In genomic region chr12:27163048-27163715, GRCh38 we compare ENCODE assay signal across 15 cellular contexts.
DNase-seq lines count a peak whose midpoint lies in the region; TF ChIP-seq lines count a peak whose summit lies in the region.
"Had no signal": no experiment of that assay in that cellular context is flagged by ENCODE, and none has a peak within 500 bp of the region (broad histone marks: within the 10 kb centered on the region; RNA-seq: fewer than 3 reads in every experiment).

No MANE protein-coding gene starts in this region.

- H3K4me3 ChIP-seq in GM23248, result no peak overlapping the region
- H3K4me3 ChIP-seq in SK-N-SH (ENCODE audit: low read depth in 2 of 2, low read length in 1 of 2), result no peak overlapping the region
- H3K4me3 ChIP-seq in fibroblast of the aortic adventitia (ENCODE audit: low read depth, low read length), result no peak overlapping the region
- H3K4me3 ChIP-seq in spleen, result no peak overlapping the region
- H3K4me3 ChIP-seq: cardiac muscle cell, esophagus muscularis mucosa, thyroid gland had no signal

- TF ChIP-seq EP300 in SK-N-SH (IDR thresholded peaks at IDR 0.05; ENCODE audit: borderline replicate concordance in 1 of 2, low read depth in 1 of 2, low read length in 1 of 2), result no peak

- H3K79me2 ChIP-seq in GM23248 (ENCODE audit: insufficient read depth) (no peaks in the 10 kb centered on the region), SK-N-SH (ENCODE audit: insufficient read depth) (no peaks in the 10 kb centered on the region)

- H3K4me1 ChIP-seq in GM23248 (ENCODE audit: insufficient read depth) (peaks cover 21% of the 10 kb centered on the region), SK-N-SH (ENCODE audit: control insufficient read depth in 1 of 2, insufficient read depth in 2 of 2, low read depth in 1 of 2, low read length in 1 of 2) (0 out of 4 replicates have a peak, but pooled peaks cover 0 to 8% of the 10 kb centered on the region in 2 experiments), spleen (no peaks in the 10 kb centered on the region)
- H3K4me1 ChIP-seq: esophagus muscularis mucosa, thyroid gland had no signal

- POLR2A ChIA-PET in SK-N-SH (lab: Yijun Ruan, JAX), result interaction anchor here (0.6 kb wide), 1 partner anchor 700 kb away, joined by 3 read pairs; no protein-coding TSS in a partner anchor

- 41 to 43% methylated on average over 3 of the region's 3 CpGs for WGBS in GM23248 (ENCODE audit: low coverage in 1 of 2, low lambda C conversion rate in 2 of 2, missing lambda C conversion rate in 2 of 2), 2 experiments
- WGBS in SK-N-SH (ENCODE audit: low lambda C conversion rate), result 66% methylated on average over 3 of the region's 3 CpGs
- WGBS in spleen, 5 donors, result 61 to 88% (median 74%) methylated on average over 3 of the region's 3 CpGs

- H4K20me1 ChIP-seq in GM23248 (ENCODE audit: insufficient read depth), result no peaks in the 10 kb centered on the region
- no peaks in the 10 kb centered on the region for H4K20me1 ChIP-seq in SK-N-SH (ENCODE audit: insufficient read depth)

- no peak for TF ChIP-seq CTCF in SK-N-SH (IDR thresholded peaks at IDR 0.05)
- TF ChIP-seq CTCF in fibroblast of the aortic adventitia (IDR thresholded peaks at IDR 0.05; ENCODE audit: insufficient read depth, low read length), result no peak
- TF ChIP-seq CTCF in spleen (IDR thresholded peaks at IDR 0.05 in 8 of 11, conservative IDR thresholded peaks at IDR 0.05 in 3 of 11), result no peak

- peak; percentile 82 for DNase-seq in A172 (ENCODE audit: low spot score)
- DNase-seq in GM23248, result peak; percentile 68
- DNase-seq in SK-N-SH, result no peak
- peak; percentile 21 for DNase-seq in fibroblast of the aortic adventitia (ENCODE audit: low read depth)
- DNase-seq in HuH-7 (ENCODE audit: low spot score), result no peak
- DNase-seq in NCI-H2196 (lab: John Stamatoyannopoulos, UW; ENCODE audit: unreplicated experiment), result no peak
- no peak for DNase-seq in SIG-M5 treated with dmso at 0.1 percent for 504 hours (lab: John Stamatoyannopoulos, UW; ENCODE audit: unreplicated experiment)
- no peak for DNase-seq in spleen
- DNase-seq: activated CD4-positive, alpha-beta memory T cell treated with anti-CD3 and anti-CD28 coated beads, Interleukin-2, amount 10 ng/mL, durations not matched to agents 7 days and 5 days; DMS153; RPMI8226; stimulated activated CD4-positive, alpha-beta T cell treated with anti-CD3 and anti-CD28 coated beads, Interleukin-12 subunit alpha, Interleukin-12 subunit beta, amount 100 ng/mL, for 4 hours; thyroid gland had no signal

- H3K9me2 ChIP-seq in GM23248 (ENCODE audit: insufficient read depth) (no peaks in the 10 kb centered on the region), SK-N-SH (no peaks in the 10 kb centered on the region)

- no peak overlapping the region for H3K9ac ChIP-seq in GM23248
- H3K9ac ChIP-seq in SK-N-SH, result no peak overlapping the region

- H3F3A ChIP-seq in GM23248 (ENCODE audit: insufficient read depth) (0 out of 2 replicates have a peak, but pooled peaks cover 3% of the 10 kb centered on the region), SK-N-SH (replicated peaks; ENCODE audit: insufficient read depth) (no peaks in the 10 kb centered on the region)

- no peaks in the 10 kb centered on the region for H3K27me3 ChIP-seq in GM23248 (replicated peaks; ENCODE audit: insufficient read depth)
- H3K27me3 ChIP-seq in SK-N-SH (ENCODE audit: insufficient read depth), result no peaks in the 10 kb centered on the region
- H3K27me3 ChIP-seq in spleen (replicated peaks in 1 of 7), result no peaks in the 10 kb centered on the region
- H3K27me3 ChIP-seq: cardiac muscle cell, esophagus muscularis mucosa, thyroid gland had no signal

- TF ChIP-seq POLR2A in spleen (IDR thresholded peaks at IDR 0.05), result no peak

- H3K4me2 ChIP-seq in GM23248 (ENCODE audit: unreplicated experiment) (no peak overlapping the region), SK-N-SH (no peak overlapping the region)

- H3K27ac ChIP-seq in GM23248 (no peak overlapping the region), SK-N-SH (ENCODE audit: low read depth in 2 of 2, low read length in 1 of 2) (no peak overlapping the region), spleen (no peak overlapping the region)
- H3K27ac ChIP-seq: cardiac muscle cell, esophagus muscularis mucosa, thyroid gland had no signal

- H3K9me3 ChIP-seq in GM23248 (ENCODE audit: low read depth) (no peaks in the 10 kb centered on the region), SK-N-SH (0 out of 2 replicates have a peak, but pooled peaks cover 3% of the 10 kb centered on the region), spleen (peaks cover 0 to 14% (median 4%) of the 10 kb centered on the region in 8 donors)
- H3K9me3 ChIP-seq: esophagus muscularis mucosa, thyroid gland had no signal

- in situ Hi-C loops in GM23248 (cut with MboI), result no loop called here

- CTCF ChIA-PET in SK-N-SH (lab: Yijun Ruan, JAX), result no interaction called here

- H2AFZ ChIP-seq in GM23248 (no peak overlapping the region), SK-N-SH (ENCODE audit: low read depth) (no peak overlapping the region)

- intact Hi-C loops in spleen (cut with DNase I; ENCODE audit: low total_unique reads), result no loop called here

- TF ChIP-seq RAD21 in SK-N-SH (IDR thresholded peaks at IDR 0.05; ENCODE audit: low read length), result no peak

- H3K36me3 ChIP-seq in GM23248 (ENCODE audit: low read depth) (no peaks in the 10 kb centered on the region), SK-N-SH (replicated peaks in 1 of 2; ENCODE audit: control insufficient read depth in 1 of 2, insufficient read depth in 2 of 2, low read length in 1 of 2) (no peaks in the 10 kb centered on the region), spleen (no peaks in the 10 kb centered on the region)
- H3K36me3 ChIP-seq: cardiac muscle cell, esophagus muscularis mucosa, thyroid gland had no signal

TF ChIP-seq in SK-N-SH, 30 proteins besides CTCF, POLR2A, EP300 and RAD21:
- TF ChIP-seq TCF12 (IDR thresholded peaks at IDR 0.05), result 0 out of 2 replicates have a peak, but pooled peaks have one; percentile 5
- no peak for TF ChIP-seq SIN3A (IDR thresholded peaks at IDR 0.05; ENCODE audit: borderline replicate concordance, low read depth, low read length)
TF ChIP-seq in SK-N-SH: peak in this region for 1.

Comparison
In these comparisons a context has a peak if more than half of its experiments do, and no peak if none do; other contexts are left out.
1. DNase-seq: peak in A172 (single experiment), GM23248 (single experiment) and fibroblast of the aortic adventitia (single experiment); none in SK-N-SH (single experiment), HuH-7 (single experiment), NCI-H2196 (single experiment), SIG-M5 treated with dmso at 0.1 percent for 504 hours (single experiment) and spleen (single experiment).